ENCODE assay signal across 14 cellular contexts in genomic region chr3:39327746-39328349, GRCh38. TPM values are rescaled to one million over a fixed set of nuclear protein-coding genes. Genes with fewer than 3 reads are reported as not detected.
DNase-seq lines count a peak whose midpoint lies in the region; ATAC-seq lines count a peak whose summit lies in the region.
"Had no signal": no experiment of that assay in that cellular context is flagged by ENCODE, and none has a peak within 500 bp of the region (broad histone marks: within the 10 kb centered on the region; RNA-seq: fewer than 3 reads in every experiment).

No MANE protein-coding gene starts in this region.

- H3K4me3 Mint-ChIP-seq in activated T-cell treated with anti-CD3 and anti-CD28 coated beads, Interleukin-2, amount 50 U/mL, for 4 hours = peak overlapping the region; percentile 7
- H3K4me3 Mint-ChIP-seq in naive B cell = no peak overlapping the region

- intact Hi-C loops in left ventricle myocardium superior (cut with micrococcal nuclease) = no loop called here

- no peaks in the 10 kb centered on the region for H3K36me3 Mint-ChIP-seq in activated T-cell treated with anti-CD3 and anti-CD28 coated beads, Interleukin-2, amount 50 U/mL, for 4 hours (ENCODE audit: insufficient read depth)
- H3K36me3 Mint-ChIP-seq in naive B cell = no peaks in the 10 kb centered on the region

- H3K27ac Mint-ChIP-seq in naive B cell = peak overlapping the region in 1 of 6 donors; percentile 55

- H4K20me1 ChIP-seq in Karpas-422 (ENCODE audit: insufficient read depth, low read depth, low read length) = no peaks in the 10 kb centered on the region

- peaks cover 38% of the 10 kb centered on the region for H3K4me1 Mint-ChIP-seq in activated T-cell treated with anti-CD3 and anti-CD28 coated beads, Interleukin-2, amount 50 U/mL, for 4 hours (ENCODE audit: low read depth)
- no peaks in the 10 kb centered on the region for H3K4me1 Mint-ChIP-seq in naive B cell

- no peaks in the 10 kb centered on the region for H3K9me2 ChIP-seq in Karpas-422 (replicated peaks; ENCODE audit: insufficient read depth, low read length)

- no peaks in the 10 kb centered on the region for H3K4me1 ChIP-seq in Karpas-422 (ENCODE audit: low read length)
- H3K4me1 ChIP-seq: upper lobe of right lung had no signal

- H3K27ac ChIP-seq in Karpas-422 (ENCODE audit: low read length) = no peak overlapping the region
- H3K27ac ChIP-seq: brain microvascular endothelial cell, upper lobe of right lung had no signal

- H3K36me3 ChIP-seq in Karpas-422 (ENCODE audit: insufficient read depth, low read length) = no peaks in the 10 kb centered on the region
- H3K36me3 ChIP-seq: brain microvascular endothelial cell, upper lobe of right lung had no signal

- no peaks in the 10 kb centered on the region for H3K79me2 ChIP-seq in Karpas-422 (ENCODE audit: low read length)

- no peak for DNase-seq in activated T-cell treated with anti-CD3 and anti-CD28 coated beads, Interleukin-2, amount 50 U/mL, for 4 hours
- no peak for DNase-seq in activated T-cell treated with anti-CD3 and anti-CD28 coated beads for 4 hours
- no peak for DNase-seq in naive B cell
- no peak for DNase-seq in left ventricle myocardium superior
- no peak for DNase-seq in DMS79 treated with DMSO at 0.1 percent for 48 hours (lab: John Stamatoyannopoulos, UW)
- no peak for DNase-seq in Karpas-422
- DNase-seq: brain microvascular endothelial cell, NCI-H345, T1000, upper lobe of right lung had no signal

- ATAC-seq in activated T-cell treated with anti-CD3 and anti-CD28 coated beads, Interleukin-2, amount 50 U/mL, for 4 hours = peak; percentile 70 to 81
- peak; percentile 68 for ATAC-seq in GM21619 (IDR thresholded peaks at IDR 0.05; ENCODE audit: unreplicated experiment)
- ATAC-seq in HG03460 (IDR thresholded peaks at IDR 0.05; ENCODE audit: unreplicated experiment) = peak; percentile 62
- ATAC-seq in naive B cell (ENCODE audit: low read depth in 2 of 2) = peak; percentile 40 to 75
- ATAC-seq in left ventricle myocardium superior = no peak
- ATAC-seq: upper lobe of right lung had no signal

- no peak overlapping the region for H3K9ac ChIP-seq in Karpas-422 (ENCODE audit: low read length)

- H3K27me3 Mint-ChIP-seq in activated T-cell treated with anti-CD3 and anti-CD28 coated beads, Interleukin-2, amount 50 U/mL, for 4 hours (ENCODE audit: low read depth) = no peaks in the 10 kb centered on the region
- H3K27me3 Mint-ChIP-seq in naive B cell = peaks cover 0 to 8% (median 4%) of the 10 kb centered on the region in 3 donors

- H3K9me3 Mint-ChIP-seq in activated T-cell treated with anti-CD3 and anti-CD28 coated beads, Interleukin-2, amount 50 U/mL, for 4 hours = no peaks in the 10 kb centered on the region
- no peaks in the 10 kb centered on the region for H3K9me3 Mint-ChIP-seq in naive B cell

- no peaks in the 10 kb centered on the region for H3K9me3 ChIP-seq in Karpas-422 (ENCODE audit: low read length)
- H3K9me3 ChIP-seq: upper lobe of right lung had no signal

- H3K4me2 ChIP-seq in Karpas-422 (ENCODE audit: low read depth, low read length, poor library complexity, severe bottlenecking) = no peak overlapping the region

- no peaks in the 10 kb centered on the region for H3K27me3 ChIP-seq in Karpas-422 (ENCODE audit: low read length)
- H3K27me3 ChIP-seq: brain microvascular endothelial cell, upper lobe of right lung had no signal

- H2AFZ ChIP-seq in Karpas-422 (ENCODE audit: low read length) = no peak overlapping the region

- no peak overlapping the region for H3K4me3 ChIP-seq in Karpas-422 (ENCODE audit: low read length)
- H3K4me3 ChIP-seq: upper lobe of right lung had no signal

RNA-seq across cellular contexts. Expression of gene CCR8, which starts 1.7 kb away (rescaled TPM):
- 1 to 10 TPM in 1 of 3 donors, under 1 TPM in 2; 0.40 to 1.4 (median 0.87) TPM for total RNA-seq in activated T-cell treated with anti-CD3 and anti-CD28 coated beads, Interleukin-2, amount 50 U/mL, for 4 hours
- polyA plus RNA-seq in naive B cell (ENCODE audit: low read depth in 6 of 6) = not detected
- not detected for total RNA-seq in left ventricle myocardium superior
- total RNA-seq in Karpas-422 (2014; rRNA removed; shearing (Covaris generic); ENCODE audit: low replicate concordance) = not detected in 2 replicates
- total RNA-seq: mesenteric fat pad, upper lobe of right lung had no signal
- polyA plus RNA-seq: AG04450 had no signal

RNA-seq across cellular contexts. Expression of gene CX3CR1, which starts 48.0 kb away (rescaled TPM):
- total RNA-seq in activated T-cell treated with anti-CD3 and anti-CD28 coated beads, Interleukin-2, amount 50 U/mL, for 4 hours = under 1 TPM; 0.32 to 0.73 (median 0.40) TPM
- 1 to 10 TPM in 5 of 6 donors, under 1 TPM in 1; 0.14 to 2.9 (median 1.3) TPM for polyA plus RNA-seq in naive B cell (ENCODE audit: low read depth in 6 of 6)
- 1.7 TPM for total RNA-seq in left ventricle myocardium superior
- total RNA-seq in Karpas-422 (2014; rRNA removed; shearing (Covaris generic); ENCODE audit: low replicate concordance) = 0.48 TPM in 1 of 2 replicates, not detected in the other
- polyA plus RNA-seq: AG04450 had no signal

RNA-seq across cellular contexts. Expression of gene SLC25A38, which starts 55.3 kb away (rescaled TPM):
- total RNA-seq in activated T-cell treated with anti-CD3 and anti-CD28 coated beads, Interleukin-2, amount 50 U/mL, for 4 hours = 10 to 100 TPM; 64.7 to 69.1 (median 65.3) TPM
- 10 to 100 TPM; 44.4 to 70.4 (median 56.5) TPM for polyA plus RNA-seq in naive B cell (ENCODE audit: low read depth in 6 of 6)
- total RNA-seq in left ventricle myocardium superior = 15.4 TPM
- 38.5 and 54.6 TPM in 2 replicates for total RNA-seq in Karpas-422 (2014; rRNA removed; shearing (Covaris generic); ENCODE audit: low replicate concordance)
